17 cellular contexts compared by ENCODE assay signal in the genomic region with DNA sequence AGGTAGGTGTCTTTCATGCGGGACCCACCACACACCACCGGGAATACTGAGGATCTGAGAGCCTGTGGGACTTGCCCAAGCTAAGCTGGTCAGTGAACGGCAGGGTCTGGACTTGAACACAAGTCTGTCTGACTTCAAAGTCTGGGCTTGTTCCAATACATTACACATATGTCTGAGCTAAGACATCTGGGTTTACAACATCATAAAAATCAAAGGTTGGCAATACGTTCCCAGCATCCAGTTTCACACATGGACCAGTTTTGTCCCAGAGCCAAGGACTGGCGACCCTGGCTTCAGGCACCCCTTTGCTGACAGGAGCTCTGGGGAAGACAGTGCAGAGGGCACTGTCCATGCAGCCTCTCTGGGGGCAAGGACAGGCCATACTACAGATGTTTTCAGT.
"Had no signal": no experiment of that assay in that cellular context is flagged by ENCODE, and none has a peak within 500 bp of the region (broad histone marks: within the 10 kb centered on the region; RNA-seq: fewer than 3 reads in every experiment).

No MANE protein-coding gene starts in this region.

- H3K4me3 ChIP-seq: stomach, thoracic aorta had no signal

- H3K36me3 ChIP-seq: stomach, thoracic aorta had no signal

- H3K27ac ChIP-seq: parathyroid adenoma, stomach, thoracic aorta had no signal

- H3K27me3 ChIP-seq: stomach had no signal

- DNase-seq: activated CD4-positive, alpha-beta T cell treated with anti-CD3 and anti-CD28 coated beads, Interleukin-2, amount 50 U/mL, for 1 hour; activated CD8-positive, alpha-beta memory T cell treated with anti-CD3 and anti-CD28 coated beads for 24 hours; activated naive CD8-positive, alpha-beta T cell treated with anti-CD3 and anti-CD28 coated beads, Interleukin-2, amount 10 ng/mL, durations not matched to agents 7 days and 5 days; aorta; cerebellar nuclear complex; dermis blood vessel endothelial cell; effector memory CD8-positive, alpha-beta T cell; immature natural killer cell; midbrain; naive B cell; stimulated activated CD4-positive, alpha-beta T cell treated with anti-CD3 and anti-CD28 coated beads, Interleukin-12 subunit alpha, Interleukin-12 subunit beta, amount 100 ng/mL, for 4 hours; stimulated activated CD4-positive, alpha-beta T cell treated with anti-CD3 and anti-CD28 coated beads, Interleukin-2, amount 100 ng/mL, for 24 hours; stomach; T-cell; T-helper 9 cell had no signal

- H3K9me3 ChIP-seq: stomach, thoracic aorta had no signal

- H3K9ac ChIP-seq: parathyroid adenoma had no signal
